In genomic region chr2:88843651-88844050, GRCh38 we compare ENCODE assay signal across 20 cellular contexts.
"Had no signal": no experiment of that assay in that cellular context is flagged by ENCODE, and none has a peak within 500 bp of the region (broad histone marks: within the 10 kb centered on the region; RNA-seq: fewer than 3 reads in every experiment).

No MANE protein-coding gene starts in this region.

- H3K9me3 Mint-ChIP-seq: dendritic cell treated with granulocyte-macrophage colony-stimulating factor and Interleukin-4, amounts not matched to agents 40 ng/mL and 50 ng/mL, for 4 days; effector memory CD8-positive, alpha-beta T cell had no signal

- H3K4me1 ChIP-seq: esophagus muscularis mucosa, gastroesophageal sphincter had no signal

- DNase-seq: effector memory CD8-positive, alpha-beta T cell; foreskin fibroblast; head of caudate nucleus; kidney; left cardiac atrium; left ventricle myocardium superior; mesendoderm; naive thymus-derived CD4-positive, alpha-beta T cell; stimulated activated CD4-positive, alpha-beta T cell treated with anti-CD3 and anti-CD28 coated beads, Interleukin-2, amount 100 ng/mL, for 24 hours; stimulated activated CD4-positive, alpha-beta T cell treated with anti-CD3 and anti-CD28 coated beads, Interleukin-4, amount 100 ng/mL, for 4 hours; stimulated activated naive CD4-positive, alpha-beta T cell treated with Interleukin-2 at 50 U/mL for 16 hours; trophoblast cell had no signal

- H3K79me2 ChIP-seq: hepatocyte had no signal

- ATAC-seq: effector memory CD8-positive, alpha-beta T cell; gastroesophageal sphincter; left cardiac atrium; left ventricle myocardium superior; naive thymus-derived CD4-positive, alpha-beta T cell; sciatic nerve had no signal

- H2AFZ ChIP-seq: hepatocyte had no signal

- H3K4me3 Mint-ChIP-seq: dendritic cell treated with granulocyte-macrophage colony-stimulating factor and Interleukin-4, amounts not matched to agents 40 ng/mL and 50 ng/mL, for 4 days; effector memory CD8-positive, alpha-beta T cell; naive thymus-derived CD4-positive, alpha-beta T cell had no signal

- H3K36me3 ChIP-seq: esophagus muscularis mucosa, gastroesophageal sphincter, neutrophil had no signal

- H3K4me3 ChIP-seq: esophagus muscularis mucosa, gastroesophageal sphincter, hepatocyte, lung had no signal

- H3K27ac Mint-ChIP-seq: dendritic cell treated with granulocyte-macrophage colony-stimulating factor and Interleukin-4, amounts not matched to agents 40 ng/mL and 50 ng/mL, for 4 days; effector memory CD8-positive, alpha-beta T cell; naive thymus-derived CD4-positive, alpha-beta T cell had no signal

- H3K27me3 Mint-ChIP-seq: dendritic cell treated with granulocyte-macrophage colony-stimulating factor and Interleukin-4, amounts not matched to agents 40 ng/mL and 50 ng/mL, for 4 days had no signal

- H3K36me3 Mint-ChIP-seq: naive thymus-derived CD4-positive, alpha-beta T cell had no signal

- H3K27me3 ChIP-seq: esophagus muscularis mucosa, hepatocyte, neutrophil had no signal

- H3K27ac ChIP-seq: epithelial cell of prostate, esophagus muscularis mucosa, gastroesophageal sphincter, hepatocyte, neutrophil had no signal

- H3K9me3 ChIP-seq: esophagus muscularis mucosa, gastroesophageal sphincter, neutrophil had no signal

- H3K4me2 ChIP-seq: hepatocyte had no signal
